ENCODE assay signal across 7 cellular contexts in genomic region chr9:6715755-6716643, GRCh38.
DNase-seq lines count a peak whose midpoint lies in the region; ATAC-seq and TF ChIP-seq lines count a peak whose summit lies in the region.

No MANE protein-coding gene starts in this region.

- peak; percentile 73 for ATAC-seq in HG03196 (IDR thresholded peaks at IDR 0.05; ENCODE audit: unreplicated experiment)

- peak overlapping the region; percentile 79 for H3K4me3 Mint-ChIP-seq in T-helper 1 cell treated with Interleukin-12 subunit alpha and Interleukin-12 subunit beta and Interleukin-4 antibody, amounts not matched to agents 30 μg/mL and 1 μg/mL, for 36 hours

- H3K4me1 Mint-ChIP-seq in T-helper 1 cell treated with Interleukin-12 subunit alpha and Interleukin-12 subunit beta and Interleukin-4 antibody, amounts not matched to agents 30 μg/mL and 1 μg/mL, for 36 hours (ENCODE audit: low read depth) = peaks cover 4% of the 10 kb centered on the region

- in situ Hi-C loops in GM18951 (cut with MboI; ENCODE audit: low sequenced_read_pairs, unreplicated experiment) (no loop called here), astrocyte of the spinal cord (cut with HindIII; ENCODE audit: low sequenced_read_pairs) (no loop called here)

- TF ChIP-seq CTCF in astrocyte of the spinal cord (IDR thresholded peaks at IDR 0.05; ENCODE audit: low read depth, low read length) = no peak

- no peaks in the 10 kb centered on the region for H3K9me3 Mint-ChIP-seq in T-helper 1 cell treated with Interleukin-12 subunit alpha and Interleukin-12 subunit beta and Interleukin-4 antibody, amounts not matched to agents 30 μg/mL and 1 μg/mL, for 36 hours

- peak; percentile 93 for TF ChIP-seq POLR2A in GM18951 (IDR thresholded peaks at IDR 0.05; ENCODE audit: extremely low read depth, insufficient read depth, insufficient read length)

- H3K36me3 Mint-ChIP-seq in T-helper 1 cell treated with Interleukin-12 subunit alpha and Interleukin-12 subunit beta and Interleukin-4 antibody, amounts not matched to agents 30 μg/mL and 1 μg/mL, for 36 hours (ENCODE audit: low read depth) = peaks cover 2% of the 10 kb centered on the region

- H3K27me3 Mint-ChIP-seq in T-helper 1 cell treated with Interleukin-12 subunit alpha and Interleukin-12 subunit beta and Interleukin-4 antibody, amounts not matched to agents 30 μg/mL and 1 μg/mL, for 36 hours (ENCODE audit: low read depth) = no peaks in the 10 kb centered on the region

- peak overlapping the region; percentile 29 for H3K4me3 ChIP-seq in astrocyte of the spinal cord (ENCODE audit: low read depth, low read length)

- DNase-seq in astrocyte of the spinal cord (ENCODE audit: low read depth, low spot score) (no peak), kidney tubule cell (ENCODE audit: low spot score) (peak; percentile 54), NCI-H128 (lab: John Stamatoyannopoulos, UW; ENCODE audit: unreplicated experiment) (no peak)
- DNase-seq in stimulated activated CD4-positive, alpha-beta T cell treated with anti-CD3 and anti-CD28 coated beads, Interleukin-4, amount 100 ng/mL, for 24 hours = peak; percentile 76

- peak overlapping the region; percentile 81 for H3K27ac Mint-ChIP-seq in T-helper 1 cell treated with Interleukin-12 subunit alpha and Interleukin-12 subunit beta and Interleukin-4 antibody, amounts not matched to agents 30 μg/mL and 1 μg/mL, for 36 hours

Comparison
In these comparisons a context has a peak if more than half of its experiments do, and no peak if none do; other contexts are left out.
1. DNase-seq: peak in kidney tubule cell (single experiment) and stimulated activated CD4-positive, alpha-beta T cell treated with anti-CD3 and anti-CD28 coated beads, Interleukin-4, amount 100 ng/mL, for 24 hours (single experiment); none in astrocyte of the spinal cord (single experiment) and NCI-H128 (single experiment).